Comparison of ENCODE assay signal across 10 cellular contexts in the genomic region with DNA sequence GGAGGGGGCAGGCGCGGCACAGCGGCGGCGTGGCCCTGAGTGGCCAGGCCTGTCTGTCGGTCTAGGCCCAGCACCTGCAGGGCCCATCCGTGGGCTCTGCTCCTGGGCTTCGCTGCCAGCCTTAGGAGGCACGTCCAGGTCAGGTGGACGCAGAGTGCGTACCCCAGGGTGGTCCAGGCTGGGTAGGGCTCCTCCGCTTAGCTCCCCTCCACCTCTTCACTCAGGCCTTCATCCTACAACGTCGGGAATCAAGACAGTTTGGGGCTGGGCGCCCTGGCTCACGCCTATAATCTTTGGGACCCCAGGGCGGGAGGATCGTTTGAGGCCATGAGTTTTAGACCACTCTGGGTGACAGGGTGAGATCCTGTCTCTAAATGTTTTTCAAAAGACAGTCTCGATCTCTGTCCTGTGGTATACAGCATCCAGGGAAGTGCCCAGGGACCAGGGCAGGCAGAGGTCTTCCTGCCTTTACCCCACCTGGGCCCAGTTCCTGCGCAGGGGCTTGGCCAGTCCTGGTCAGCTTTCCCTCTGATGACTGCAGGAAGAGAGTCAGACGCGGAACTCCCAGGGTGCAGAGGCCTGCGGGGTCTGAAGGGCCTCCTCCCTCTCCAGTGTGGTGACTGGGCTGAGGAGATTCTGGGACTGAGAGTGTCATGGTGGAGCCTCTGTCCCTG. TPM values are rescaled to one million over a fixed set of nuclear protein-coding genes. Genes with fewer than 3 reads are reported as not detected.
A peak's percentile ranks its signal among the peaks of the same experiment; 100 is the strongest.
DNase-seq lines count a peak whose midpoint lies in the region; TF ChIP-seq lines count a peak whose summit lies in the region.
"Not testable (repeated sequence)": the region's sequence is repeated elsewhere in the genome, so short reads cannot be mapped to it uniquely, and the experiment has no call there.
"Had no signal": no experiment of that assay in that cellular context is flagged by ENCODE, and none has a peak within 500 bp of the region (broad histone marks: within the 10 kb centered on the region; RNA-seq: fewer than 3 reads in every experiment).

No MANE protein-coding gene starts in this region.

- H3K27ac Mint-ChIP-seq in activated CD4-positive, alpha-beta memory T cell treated with anti-CD3 and anti-CD28 coated beads for 36 hours: peak overlapping the region; percentile 67

- H3K9me3 ChIP-seq in HEK293 (ENCODE audit: control insufficient read depth, insufficient read depth, low read depth, low read length); iPS DF 6.9 (ENCODE audit: control insufficient read depth, insufficient read depth, low read length); neuron (ENCODE audit: low read length); transverse colon: not testable (repeated sequence)

- H3K27ac ChIP-seq in HEK293 (ENCODE audit: extremely low read depth, low read depth, low read length) (peak overlapping the region; percentile 79; the same call in 1 of the 2 replicates), transverse colon (peak overlapping the region; percentile 71 to 97 (median 92))
- H3K27ac ChIP-seq in iPS DF 6.9 (ENCODE audit: low read length): not testable (repeated sequence)

- H3K27me3 Mint-ChIP-seq in activated CD4-positive, alpha-beta memory T cell treated with anti-CD3 and anti-CD28 coated beads for 36 hours: not testable (repeated sequence)

- no CpG with 5 or more reads among the region's 23 CpGs for WGBS in iPS DF 6.9 (ENCODE audit: insufficient coverage, insufficient read length)
- 30% methylated on average over 17 of the region's 23 CpGs; no CpG with 5 or more reads in 1 of the 2 donors for WGBS in transverse colon (ENCODE audit: low coverage in 1 of 2), 2 donors

- H3K4me1 Mint-ChIP-seq in activated CD4-positive, alpha-beta memory T cell treated with anti-CD3 and anti-CD28 coated beads for 36 hours (ENCODE audit: low read depth): peaks cover 19% of the 10 kb centered on the region

- in situ Hi-C loops in transverse colon (cut with MboI; ENCODE audit: low pct_ligation_motif_present in 1 of 4, low pct_unique_long_range_greater_than_20kb in 1 of 4, low sequenced_read_pairs in 3 of 4): loop anchor here in 1 of 4 donors (10.0 kb wide), 1 partner anchor 152 kb away; no protein-coding TSS in a partner anchor

- not testable (repeated sequence) for DNase-seq in GM06990 (ENCODE audit: extremely low read depth, insufficient read length); activated CD4-positive, alpha-beta memory T cell treated with anti-CD3 and anti-CD28 coated beads for 36 hours; iPS DF 6.9 (ENCODE audit: low read depth, low spot score); transverse colon
- DNase-seq in NCI-H2227 (lab: John Stamatoyannopoulos, UW; ENCODE audit: unreplicated experiment) (peak; percentile 31), cerebellar cortex (ENCODE audit: low spot score) (peak; percentile 20)

- TF ChIP-seq POLR2A in transverse colon (IDR thresholded peaks at IDR 0.05): not testable (repeated sequence)

- not testable (repeated sequence) for H3K4me1 ChIP-seq in HEK293 (ENCODE audit: control insufficient read depth, insufficient read depth, low read length); iPS DF 6.9 (ENCODE audit: control insufficient read depth, insufficient read depth, low read length)
- H3K4me1 ChIP-seq in neuron (ENCODE audit: insufficient read depth, low read length): peaks cover 21% of the 10 kb centered on the region
- H3K4me1 ChIP-seq in transverse colon: peaks cover 15 to 23% (median 22%) of the 10 kb centered on the region in 4 donors

- CTCF ChIA-PET in HEK293 (lab: Yijun Ruan, JAX): interaction anchor here (1.6 to 5.4 kb wide), 2 partner anchors 149 to 160 kb away, joined by 6 to 41 read pairs; a partner anchor contains a TSS
- CTCF ChIA-PET in activated CD4-positive, alpha-beta memory T cell treated with anti-CD3 and anti-CD28 coated beads for 36 hours (lab: Charles Lee): interaction anchor here (0.6 to 3.2 kb wide), 5 partner anchors 151 to 615 kb away, joined by 3 to 26 read pairs (median 3); a partner anchor contains a TSS

- not testable (repeated sequence) for TF ChIP-seq CTCF in GM06990 (IDR thresholded peaks at IDR 0.05; ENCODE audit: insufficient read depth, low read length, poor library complexity, severe bottlenecking); HEK293 (tag by site-specific recombination; IDR thresholded peaks at IDR 0.05); transverse colon (IDR thresholded peaks at IDR 0.05)

- POLR2A ChIA-PET in HEK293 (lab: Yijun Ruan, JAX); activated CD4-positive, alpha-beta memory T cell treated with anti-CD3 and anti-CD28 coated beads for 36 hours (lab: Charles Lee): not testable (repeated sequence)

- peak overlapping the region; percentile 79 for H3K4me3 Mint-ChIP-seq in activated CD4-positive, alpha-beta memory T cell treated with anti-CD3 and anti-CD28 coated beads for 36 hours

- H3K4me3 ChIP-seq in GM06990 (replicated peaks; ENCODE audit: low read depth, low read length) (peak overlapping the region; percentile 73), HEK293 (ENCODE audit: low read depth, low read length) (peak overlapping the region; percentile 58), iPS DF 6.9 (ENCODE audit: low read length) (peak overlapping the region; percentile 37; the same call in 1 of the 2 replicates), neuron (ENCODE audit: low read length) (peak overlapping the region; percentile 58), transverse colon (peak overlapping the region; percentile 18 to 98 (median 94))

- H3K36me3 Mint-ChIP-seq in activated CD4-positive, alpha-beta memory T cell treated with anti-CD3 and anti-CD28 coated beads for 36 hours: peaks cover 12% of the 10 kb centered on the region

- TF ChIP-seq EP300 in transverse colon (IDR thresholded peaks at IDR 0.05; ENCODE audit: low read depth): not testable (repeated sequence)

- H2AFZ ChIP-seq in neuron (ENCODE audit: low read depth, low read length): not testable (repeated sequence)

- intact Hi-C loops in activated CD4-positive, alpha-beta memory T cell treated with anti-CD3 and anti-CD28 coated beads for 36 hours (cut with micrococcal nuclease): loop anchor here (1.0 to 5.0 kb wide), 7 partner anchors 36 to 909 kb away; a partner anchor contains a TSS
- intact Hi-C loops in transverse colon (cut with DNase I; ENCODE audit: low total_unique reads): loop anchor here (10.0 kb wide), 1 partner anchor 152 kb away; no protein-coding TSS in a partner anchor

- not testable (repeated sequence) for H3K27me3 ChIP-seq in GM06990 (replicated peaks; ENCODE audit: control insufficient read depth, insufficient read depth, low read length); iPS DF 6.9 (ENCODE audit: control insufficient read depth, insufficient read depth, low read length); neuron (ENCODE audit: insufficient read depth, low read length); transverse colon

- not testable (repeated sequence) for H3K9me3 Mint-ChIP-seq in activated CD4-positive, alpha-beta memory T cell treated with anti-CD3 and anti-CD28 coated beads for 36 hours

- H3K36me3 ChIP-seq in GM06990 (ENCODE audit: control insufficient read depth, insufficient read depth, low read length); iPS DF 6.9 (ENCODE audit: control insufficient read depth, insufficient read depth, low read length); neuron (ENCODE audit: insufficient read depth, low read length); transverse colon: not testable (repeated sequence)
- H3K36me3 ChIP-seq in HEK293 (ENCODE audit: control insufficient read depth in 2 of 2, insufficient read depth in 1 of 2, low read length in 2 of 2): peaks cover 6 to 40% of the 10 kb centered on the region in 2 experiments; a peak in 2 of 3 replicates

TF ChIP-seq in HEK293, 187 proteins besides CTCF, POLR2A, EP300 and RAD21:
- peak; percentile 30; the same call in 1 of the 2 replicates for TF ChIP-seq ZNF335 (tag by site-specific recombination; conservative IDR thresholded peaks at IDR 0.05)
- TF ChIP-seq, protein P1, sequence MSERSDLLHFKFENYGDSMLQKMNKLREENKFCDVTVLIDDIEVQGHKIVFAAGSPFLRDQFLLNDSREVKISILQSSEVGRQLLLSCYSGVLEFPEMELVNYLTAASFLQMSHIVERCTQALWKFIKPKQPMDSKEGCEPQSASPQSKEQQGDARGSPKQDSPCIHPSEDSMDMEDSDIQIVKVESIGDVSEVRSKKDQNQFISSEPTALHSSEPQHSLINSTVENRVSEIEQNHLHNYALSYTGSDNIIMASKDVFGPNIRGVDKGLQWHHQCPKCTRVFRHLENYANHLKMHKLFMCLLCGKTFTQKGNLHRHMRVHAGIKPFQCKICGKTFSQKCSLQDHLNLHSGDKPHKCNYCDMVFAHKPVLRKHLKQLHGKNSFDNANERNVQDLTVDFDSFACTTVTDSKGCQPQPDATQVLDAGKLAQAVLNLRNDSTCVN (tag by site-specific recombination; optimal IDR thresholded peaks at IDR 0.05): peak; percentile 6

RNA-seq across cellular contexts. Expression of a gene that starts 0.9 kb away (rescaled TPM):
- 100 to 1,000 TPM; 388 to 401 TPM for total RNA-seq in activated CD4-positive, alpha-beta memory T cell treated with anti-CD3 and anti-CD28 coated beads for 36 hours
- total RNA-seq in transverse colon: 100 to 1,000 TPM in 2 of 4 donors, 10 to 100 TPM in 2; 50.5 to 144 (median 102) TPM

RNA-seq across cellular contexts. Expression of a gene that starts 1.6 kb away (rescaled TPM):
- 10 to 100 TPM; 65.8 to 69.4 TPM for total RNA-seq in activated CD4-positive, alpha-beta memory T cell treated with anti-CD3 and anti-CD28 coated beads for 36 hours
- total RNA-seq in transverse colon: 100 to 1,000 TPM in 1 of 4 donors, 10 to 100 TPM in 3; 29.1 to 110 (median 52.8) TPM

RNA-seq across cellular contexts. Expression of a gene that starts 15.3 kb away (rescaled TPM):
- not detected for total RNA-seq in activated CD4-positive, alpha-beta memory T cell treated with anti-CD3 and anti-CD28 coated beads for 36 hours
- total RNA-seq in transverse colon: under 1 TPM in 1 of 4 donors, not detected in 3; 0.27 TPM
- total RNA-seq: sciatic nerve, ureter had no signal

RNA-seq across cellular contexts. Expression of a gene that starts 38.1 kb away (rescaled TPM):
- 1 to 10 TPM; 3.2 to 3.3 TPM for total RNA-seq in activated CD4-positive, alpha-beta memory T cell treated with anti-CD3 and anti-CD28 coated beads for 36 hours
- total RNA-seq in transverse colon: 1 to 10 TPM in 2 of 4 donors, under 1 TPM in 1, not detected in 1; 0.55 to 1.8 (median 1.4) TPM

RNA-seq across cellular contexts. Expression of a gene that starts 53.9 kb away (rescaled TPM):
- not detected for total RNA-seq in activated CD4-positive, alpha-beta memory T cell treated with anti-CD3 and anti-CD28 coated beads for 36 hours
- total RNA-seq in transverse colon: not detected
- total RNA-seq: ureter had no signal

Comparison
In these comparisons a context has a peak if more than half of its experiments do, and no peak if none do; other contexts are left out.
1. H3K4me3 ChIP-seq: peak in every context shown above with its lines; median percentile 94 in transverse colon; 73 in GM06990; 58 in HEK293; 58 in neuron; 37 in iPS DF 6.9.